ENCODE assay signal across 1 cellular context in genomic region chr1:181936768-181937581, GRCh38.
TF ChIP-seq lines count a peak whose summit lies in the region.

No MANE protein-coding gene starts in this region.

TF ChIP-seq in GM12878, 131 proteins besides CTCF, POLR2A, EP300 and RAD21 (continued from another document and continues in another):
- no peak for TF ChIP-seq E4F1 (IDR thresholded peaks at IDR 0.05; ENCODE audit: borderline replicate concordance, partially characterized antibody)
- TF ChIP-seq NR2F1 (conservative IDR thresholded peaks at IDR 0.05) = peak; percentile 91
- no peak for TF ChIP-seq RBBP5 (conservative IDR thresholded peaks at IDR 0.05)
- 0 out of 2 replicates have a peak, but pooled peaks have one; percentile 70 for TF ChIP-seq CBX5 (IDR thresholded peaks at IDR 0.05; ENCODE audit: low read depth)
- TF ChIP-seq, protein P1, sequence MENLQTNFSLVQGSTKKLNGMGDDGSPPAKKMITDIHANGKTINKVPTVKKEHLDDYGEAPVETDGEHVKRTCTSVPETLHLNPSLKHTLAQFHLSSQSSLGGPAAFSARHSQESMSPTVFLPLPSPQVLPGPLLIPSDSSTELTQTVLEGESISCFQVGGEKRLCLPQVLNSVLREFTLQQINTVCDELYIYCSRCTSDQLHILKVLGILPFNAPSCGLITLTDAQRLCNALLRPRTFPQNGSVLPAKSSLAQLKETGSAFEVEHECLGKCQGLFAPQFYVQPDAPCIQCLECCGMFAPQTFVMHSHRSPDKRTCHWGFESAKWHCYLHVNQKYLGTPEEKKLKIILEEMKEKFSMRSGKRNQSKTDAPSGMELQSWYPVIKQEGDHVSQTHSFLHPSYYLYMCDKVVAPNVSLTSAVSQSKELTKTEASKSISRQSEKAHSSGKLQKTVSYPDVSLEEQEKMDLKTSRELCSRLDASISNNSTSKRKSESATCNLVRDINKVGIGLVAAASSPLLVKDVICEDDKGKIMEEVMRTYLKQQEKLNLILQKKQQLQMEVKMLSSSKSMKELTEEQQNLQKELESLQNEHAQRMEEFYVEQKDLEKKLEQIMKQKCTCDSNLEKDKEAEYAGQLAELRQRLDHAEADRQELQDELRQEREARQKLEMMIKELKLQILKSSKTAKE (IDR thresholded peaks at IDR 0.05; ENCODE audit: low read depth, poor library complexity, severe bottlenecking) = peak; percentile 31
- TF ChIP-seq, protein P2, sequence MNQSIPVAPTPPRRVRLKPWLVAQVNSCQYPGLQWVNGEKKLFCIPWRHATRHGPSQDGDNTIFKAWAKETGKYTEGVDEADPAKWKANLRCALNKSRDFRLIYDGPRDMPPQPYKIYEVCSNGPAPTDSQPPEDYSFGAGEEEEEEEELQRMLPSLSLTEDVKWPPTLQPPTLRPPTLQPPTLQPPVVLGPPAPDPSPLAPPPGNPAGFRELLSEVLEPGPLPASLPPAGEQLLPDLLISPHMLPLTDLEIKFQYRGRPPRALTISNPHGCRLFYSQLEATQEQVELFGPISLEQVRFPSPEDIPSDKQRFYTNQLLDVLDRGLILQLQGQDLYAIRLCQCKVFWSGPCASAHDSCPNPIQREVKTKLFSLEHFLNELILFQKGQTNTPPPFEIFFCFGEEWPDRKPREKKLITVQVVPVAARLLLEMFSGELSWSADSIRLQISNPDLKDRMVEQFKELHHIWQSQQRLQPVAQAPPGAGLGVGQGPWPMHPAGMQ (IDR thresholded peaks at IDR 0.05; ENCODE audit: borderline replicate concordance) = no peak
- TF ChIP-seq ZNF217 (IDR thresholded peaks at IDR 0.05) = no peak
- no peak for TF ChIP-seq ZNF24 (IDR thresholded peaks at IDR 0.05)
- TF ChIP-seq, protein P3, sequence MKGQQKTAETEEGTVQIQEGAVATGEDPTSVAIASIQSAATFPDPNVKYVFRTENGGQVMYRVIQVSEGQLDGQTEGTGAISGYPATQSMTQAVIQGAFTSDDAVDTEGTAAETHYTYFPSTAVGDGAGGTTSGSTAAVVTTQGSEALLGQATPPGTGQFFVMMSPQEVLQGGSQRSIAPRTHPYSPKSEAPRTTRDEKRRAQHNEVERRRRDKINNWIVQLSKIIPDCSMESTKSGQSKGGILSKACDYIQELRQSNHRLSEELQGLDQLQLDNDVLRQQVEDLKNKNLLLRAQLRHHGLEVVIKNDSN (IDR thresholded peaks at IDR 0.05; ENCODE audit: borderline replicate concordance, extremely low read length, insufficient read depth, low read depth, low read length) = no peak
- TF ChIP-seq E2F8 (IDR thresholded peaks at IDR 0.05; ENCODE audit: low read depth, partially characterized antibody) = no peak
- TF ChIP-seq TAF1 (IDR thresholded peaks at IDR 0.05; ENCODE audit: borderline replicate concordance, low read depth, low read length) = no peak
- TF ChIP-seq, protein P4, sequence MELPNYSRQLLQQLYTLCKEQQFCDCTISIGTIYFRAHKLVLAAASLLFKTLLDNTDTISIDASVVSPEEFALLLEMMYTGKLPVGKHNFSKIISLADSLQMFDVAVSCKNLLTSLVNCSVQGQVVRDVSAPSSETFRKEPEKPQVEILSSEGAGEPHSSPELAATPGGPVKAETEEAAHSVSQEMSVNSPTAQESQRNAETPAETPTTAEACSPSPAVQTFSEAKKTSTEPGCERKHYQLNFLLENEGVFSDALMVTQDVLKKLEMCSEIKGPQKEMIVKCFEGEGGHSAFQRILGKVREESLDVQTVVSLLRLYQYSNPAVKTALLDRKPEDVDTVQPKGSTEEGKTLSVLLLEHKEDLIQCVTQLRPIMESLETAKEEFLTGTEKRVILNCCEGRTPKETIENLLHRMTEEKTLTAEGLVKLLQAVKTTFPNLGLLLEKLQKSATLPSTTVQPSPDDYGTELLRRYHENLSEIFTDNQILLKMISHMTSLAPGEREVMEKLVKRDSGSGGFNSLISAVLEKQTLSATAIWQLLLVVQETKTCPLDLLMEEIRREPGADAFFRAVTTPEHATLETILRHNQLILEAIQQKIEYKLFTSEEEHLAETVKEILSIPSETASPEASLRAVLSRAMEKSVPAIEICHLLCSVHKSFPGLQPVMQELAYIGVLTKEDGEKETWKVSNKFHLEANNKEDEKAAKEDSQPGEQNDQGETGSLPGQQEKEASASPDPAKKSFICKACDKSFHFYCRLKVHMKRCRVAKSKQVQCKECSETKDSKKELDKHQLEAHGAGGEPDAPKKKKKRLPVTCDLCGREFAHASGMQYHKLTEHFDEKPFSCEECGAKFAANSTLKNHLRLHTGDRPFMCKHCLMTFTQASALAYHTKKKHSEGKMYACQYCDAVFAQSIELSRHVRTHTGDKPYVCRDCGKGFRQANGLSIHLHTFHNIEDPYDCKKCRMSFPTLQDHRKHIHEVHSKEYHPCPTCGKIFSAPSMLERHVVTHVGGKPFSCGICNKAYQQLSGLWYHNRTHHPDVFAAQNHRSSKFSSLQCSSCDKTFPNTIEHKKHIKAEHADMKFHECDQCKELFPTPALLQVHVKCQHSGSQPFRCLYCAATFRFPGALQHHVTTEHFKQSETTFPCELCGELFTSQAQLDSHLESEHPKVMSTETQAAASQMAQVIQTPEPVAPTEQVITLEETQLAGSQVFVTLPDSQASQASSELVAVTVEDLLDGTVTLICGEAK (IDR thresholded peaks at IDR 0.05; ENCODE audit: borderline replicate concordance) = no peak
- TF ChIP-seq, protein P5, sequence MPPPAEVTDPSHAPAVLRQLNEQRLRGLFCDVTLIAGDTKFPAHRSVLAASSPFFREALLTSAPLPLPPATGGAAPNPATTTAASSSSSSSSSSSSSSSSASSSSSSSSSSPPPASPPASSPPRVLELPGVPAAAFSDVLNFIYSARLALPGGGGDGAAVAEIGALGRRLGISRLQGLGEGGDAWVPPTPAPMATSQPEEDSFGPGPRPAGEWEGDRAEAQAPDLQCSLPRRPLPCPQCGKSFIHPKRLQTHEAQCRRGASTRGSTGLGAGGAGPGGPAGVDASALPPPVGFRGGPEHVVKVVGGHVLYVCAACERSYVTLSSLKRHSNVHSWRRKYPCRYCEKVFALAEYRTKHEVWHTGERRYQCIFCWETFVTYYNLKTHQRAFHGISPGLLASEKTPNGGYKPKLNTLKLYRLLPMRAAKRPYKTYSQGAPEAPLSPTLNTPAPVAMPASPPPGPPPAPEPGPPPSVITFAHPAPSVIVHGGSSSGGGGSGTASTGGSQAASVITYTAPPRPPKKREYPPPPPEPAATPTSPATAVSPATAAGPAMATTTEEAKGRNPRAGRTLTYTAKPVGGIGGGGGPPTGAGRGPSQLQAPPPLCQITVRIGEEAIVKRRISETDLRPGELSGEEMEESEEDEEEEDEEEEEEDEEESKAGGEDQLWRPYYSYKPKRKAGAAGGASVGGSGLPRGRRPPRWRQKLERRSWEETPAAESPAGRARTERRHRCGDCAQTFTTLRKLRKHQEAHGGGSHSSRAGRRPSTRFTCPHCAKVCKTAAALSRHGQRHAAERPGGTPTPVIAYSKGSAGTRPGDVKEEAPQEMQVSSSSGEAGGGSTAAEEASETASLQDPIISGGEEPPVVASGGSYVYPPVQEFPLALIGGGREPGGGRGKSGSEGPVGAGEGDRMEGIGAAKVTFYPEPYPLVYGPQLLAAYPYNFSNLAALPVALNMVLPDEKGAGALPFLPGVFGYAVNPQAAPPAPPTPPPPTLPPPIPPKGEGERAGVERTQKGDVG (CRISPR knock-in tag; IDR thresholded peaks at IDR 0.05) = no peak
- no peak for TF ChIP-seq RELA (IDR thresholded peaks at IDR 0.05; ENCODE audit: borderline replicate concordance, partially characterized antibody)
- TF ChIP-seq STAT3 (IDR thresholded peaks at IDR 0.05; ENCODE audit: low read depth, low read length) = no peak
- TF ChIP-seq, protein P6, sequence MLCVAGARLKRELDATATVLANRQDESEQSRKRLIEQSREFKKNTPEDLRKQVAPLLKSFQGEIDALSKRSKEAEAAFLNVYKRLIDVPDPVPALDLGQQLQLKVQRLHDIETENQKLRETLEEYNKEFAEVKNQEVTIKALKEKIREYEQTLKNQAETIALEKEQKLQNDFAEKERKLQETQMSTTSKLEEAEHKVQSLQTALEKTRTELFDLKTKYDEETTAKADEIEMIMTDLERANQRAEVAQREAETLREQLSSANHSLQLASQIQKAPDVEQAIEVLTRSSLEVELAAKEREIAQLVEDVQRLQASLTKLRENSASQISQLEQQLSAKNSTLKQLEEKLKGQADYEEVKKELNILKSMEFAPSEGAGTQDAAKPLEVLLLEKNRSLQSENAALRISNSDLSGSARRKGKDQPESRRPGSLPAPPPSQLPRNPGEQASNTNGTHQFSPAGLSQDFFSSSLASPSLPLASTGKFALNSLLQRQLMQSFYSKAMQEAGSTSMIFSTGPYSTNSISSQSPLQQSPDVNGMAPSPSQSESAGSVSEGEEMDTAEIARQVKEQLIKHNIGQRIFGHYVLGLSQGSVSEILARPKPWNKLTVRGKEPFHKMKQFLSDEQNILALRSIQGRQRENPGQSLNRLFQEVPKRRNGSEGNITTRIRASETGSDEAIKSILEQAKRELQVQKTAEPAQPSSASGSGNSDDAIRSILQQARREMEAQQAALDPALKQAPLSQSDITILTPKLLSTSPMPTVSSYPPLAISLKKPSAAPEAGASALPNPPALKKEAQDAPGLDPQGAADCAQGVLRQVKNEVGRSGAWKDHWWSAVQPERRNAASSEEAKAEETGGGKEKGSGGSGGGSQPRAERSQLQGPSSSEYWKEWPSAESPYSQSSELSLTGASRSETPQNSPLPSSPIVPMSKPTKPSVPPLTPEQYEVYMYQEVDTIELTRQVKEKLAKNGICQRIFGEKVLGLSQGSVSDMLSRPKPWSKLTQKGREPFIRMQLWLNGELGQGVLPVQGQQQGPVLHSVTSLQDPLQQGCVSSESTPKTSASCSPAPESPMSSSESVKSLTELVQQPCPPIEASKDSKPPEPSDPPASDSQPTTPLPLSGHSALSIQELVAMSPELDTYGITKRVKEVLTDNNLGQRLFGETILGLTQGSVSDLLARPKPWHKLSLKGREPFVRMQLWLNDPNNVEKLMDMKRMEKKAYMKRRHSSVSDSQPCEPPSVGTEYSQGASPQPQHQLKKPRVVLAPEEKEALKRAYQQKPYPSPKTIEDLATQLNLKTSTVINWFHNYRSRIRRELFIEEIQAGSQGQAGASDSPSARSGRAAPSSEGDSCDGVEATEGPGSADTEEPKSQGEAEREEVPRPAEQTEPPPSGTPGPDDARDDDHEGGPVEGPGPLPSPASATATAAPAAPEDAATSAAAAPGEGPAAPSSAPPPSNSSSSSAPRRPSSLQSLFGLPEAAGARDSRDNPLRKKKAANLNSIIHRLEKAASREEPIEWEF (IDR thresholded peaks at IDR 0.05; ENCODE audit: insufficient replicate concordance, low read depth, low read length) = peak; percentile 92
- peak; percentile 93; the same call in 1 of the 2 replicates for TF ChIP-seq MTA3 (IDR thresholded peaks at IDR 0.05; ENCODE audit: borderline replicate concordance, low read length)
- no peak for TF ChIP-seq MYC (IDR thresholded peaks at IDR 0.05; ENCODE audit: insufficient read depth, insufficient read length, insufficient replicate concordance, low read length, severe bottlenecking)
- no peak for TF ChIP-seq SMARCA5 (IDR thresholded peaks at IDR 0.05)
- peak; percentile 94 for TF ChIP-seq ZNF384 (IDR thresholded peaks at IDR 0.05; ENCODE audit: borderline replicate concordance, low read depth, low read length)
- TF ChIP-seq PKNOX1 (IDR thresholded peaks at IDR 0.05) = no peak
- TF ChIP-seq SMAD5 (IDR thresholded peaks at IDR 0.05; ENCODE audit: low read depth) = no peak
- no peak for TF ChIP-seq BACH1 (IDR thresholded peaks at IDR 0.05; ENCODE audit: borderline replicate concordance)
- TF ChIP-seq CHD1 (IDR thresholded peaks at IDR 0.05; ENCODE audit: low read depth, low read length) = no peak
- TF ChIP-seq EED (IDR thresholded peaks at IDR 0.05; ENCODE audit: low read depth) = peak; percentile 94
- no peak for TF ChIP-seq SIN3A (IDR thresholded peaks at IDR 0.05; ENCODE audit: low read depth, low read length)
- TF ChIP-seq FOXK2 (IDR thresholded peaks at IDR 0.05) = no peak
- TF ChIP-seq CREB1 (IDR thresholded peaks at IDR 0.05; ENCODE audit: low read depth) = peak; percentile 56; the same call in 1 of the 2 replicates
- no peak for TF ChIP-seq KAT2A (conservative IDR thresholded peaks at IDR 0.05; ENCODE audit: control insufficient read depth, low read depth, low read length)
- no peak for TF ChIP-seq YBX1 (IDR thresholded peaks at IDR 0.05)
- no peak for TF ChIP-seq SREBF1 (IDR thresholded peaks at IDR 0.05; ENCODE audit: low read length)
- TF ChIP-seq RFX5 (IDR thresholded peaks at IDR 0.05; ENCODE audit: low read depth, low read length) = no peak
